Comparison of ENCODE assay signal across 8 cellular contexts in genomic region chr13:26985285-26985878, GRCh38.
DNase-seq lines count a peak whose midpoint lies in the region; ATAC-seq and TF ChIP-seq lines count a peak whose summit lies in the region.

No MANE protein-coding gene starts in this region.

- ATAC-seq in GM21723 (IDR thresholded peaks at IDR 0.05; ENCODE audit: unreplicated experiment) (peak; percentile 79), SK-N-SH treated with all-trans-retinoic acid at 6 μM for 48 hours (peak; percentile 83)

- H3K27ac ChIP-seq in vagina = no peak overlapping the region

- no peak for TF ChIP-seq POLR2A in vagina (IDR thresholded peaks at IDR 0.05)

- H3K9me3 ChIP-seq in vagina = no peaks in the 10 kb centered on the region

- H3K4me3 Mint-ChIP-seq in progenitor cell of endocrine pancreas (ENCODE audit: low read depth) = no peak overlapping the region

- peaks cover 41% of the 10 kb centered on the region for H3K4me1 Mint-ChIP-seq in progenitor cell of endocrine pancreas (ENCODE audit: low read depth)

- peaks cover 8% of the 10 kb centered on the region for H3K27me3 Mint-ChIP-seq in progenitor cell of endocrine pancreas

- peak; percentile 94 for TF ChIP-seq CTCF in progenitor cell of endocrine pancreas (IDR thresholded peaks at IDR 0.05; ENCODE audit: unreplicated experiment)
- peak; percentile 66 to 88 (median 87) for TF ChIP-seq CTCF in vagina (IDR thresholded peaks at IDR 0.05)

- no peaks in the 10 kb centered on the region for H3K27me3 ChIP-seq in vagina

- intact Hi-C loops in head of caudate nucleus (cut with DNase I) = loop anchor here (2.0 to 5.0 kb wide), 3 partner anchors 192 to 373 kb away; no protein-coding TSS in a partner anchor
- intact Hi-C loops in vagina (cut with DNase I) = loop anchor here (2.0 to 5.0 kb wide), 2 partner anchors 292 to 373 kb away; no protein-coding TSS in a partner anchor

- peaks cover 21% of the 10 kb centered on the region for H3K4me1 ChIP-seq in vagina

- H3K9me3 Mint-ChIP-seq in progenitor cell of endocrine pancreas (ENCODE audit: low read depth) = no peaks in the 10 kb centered on the region

- H3K4me3 ChIP-seq in vagina = no peak overlapping the region

- DNase-seq in D341Med (ENCODE audit: low spot score) = peak; percentile 77
- peak; percentile 72 for DNase-seq in MV-4-11 (lab: John Stamatoyannopoulos, UW)
- peak; percentile 67 for DNase-seq in activated naive CD4-positive, alpha-beta T cell treated with anti-CD3 and anti-CD28 coated beads, Interleukin-2, amount 50 U/mL, for 16 hours
- peak in 41 of 42 donors; percentile 46 to 93 (median 79) for DNase-seq in head of caudate nucleus
- DNase-seq in progenitor cell of endocrine pancreas (ENCODE audit: low spot score, unreplicated experiment) = peak; percentile 60
- DNase-seq in vagina (ENCODE audit: extremely low spot score in 2 of 2) = no peak

- H3K36me3 ChIP-seq in vagina = no peaks in the 10 kb centered on the region

- no peaks in the 10 kb centered on the region for H3K36me3 Mint-ChIP-seq in progenitor cell of endocrine pancreas (ENCODE audit: insufficient read depth)

- no peak overlapping the region for H3K27ac Mint-ChIP-seq in progenitor cell of endocrine pancreas

TF ChIP-seq in SK-N-SH treated with all-trans-retinoic acid at 6 μM for 48 hours, 23 proteins besides CTCF, POLR2A, EP300 and RAD21:
- no peak for TF ChIP-seq ZNF565 (CRISPR knock-in tag; conservative IDR thresholded peaks at IDR 0.05; ENCODE audit: low read depth)
- TF ChIP-seq ZNF70 (CRISPR knock-in tag; IDR thresholded peaks at IDR 0.05) = no peak
- no peak for TF ChIP-seq SNAI2 (CRISPR knock-in tag; IDR thresholded peaks at IDR 0.05)

Comparison
In these comparisons a context has a peak if more than half of its experiments do, and no peak if none do; other contexts are left out.
1. DNase-seq: peak in D341Med (single experiment), MV-4-11 (single experiment), activated naive CD4-positive, alpha-beta T cell treated with anti-CD3 and anti-CD28 coated beads, Interleukin-2, amount 50 U/mL, for 16 hours (single experiment), head of caudate nucleus (41 of 42) and progenitor cell of endocrine pancreas (single experiment); none in vagina (0 of 2).